ENCODE assay signal across 19 cellular contexts in the genomic region with DNA sequence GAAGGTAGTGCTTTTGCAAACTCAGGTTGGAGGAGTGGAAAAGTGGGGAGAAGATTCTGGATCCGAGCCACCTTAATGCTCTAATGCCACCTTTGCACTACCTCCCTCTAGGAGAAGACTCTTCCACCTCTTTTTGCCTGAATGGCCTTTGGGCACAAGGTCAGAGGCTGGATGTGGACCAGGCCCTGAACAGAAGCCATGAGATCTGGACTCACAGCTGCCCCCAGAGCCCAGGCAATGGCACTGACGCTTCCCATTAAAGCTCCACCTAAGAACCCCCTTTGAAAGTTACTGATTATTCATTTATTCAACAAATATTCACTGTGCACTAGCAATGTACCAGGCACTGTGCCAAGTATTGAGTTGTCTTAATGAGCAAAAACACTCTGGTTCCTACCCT. TPM values are rescaled to one million over a fixed set of nuclear protein-coding genes. Genes with fewer than 3 reads are reported as not detected.
DNase-seq lines count a peak whose midpoint lies in the region; ATAC-seq, FAIRE-seq and TF ChIP-seq lines count a peak whose summit lies in the region.
"Had no signal": no experiment of that assay in that cellular context is flagged by ENCODE, and none has a peak within 500 bp of the region (broad histone marks: within the 10 kb centered on the region; RNA-seq: fewer than 3 reads in every experiment).

No MANE protein-coding gene starts in this region.

- H3K9ac ChIP-seq in astrocyte (ENCODE audit: low read length) = no peak overlapping the region

- FAIRE-seq in GM12892 (lab: Jason Lieb, UNC) = peak; percentile 70
- no peak for FAIRE-seq in astrocyte (lab: Jason Lieb, UNC)

- H3K27ac Mint-ChIP-seq in astrocyte (ENCODE audit: unreplicated experiment) (no peak overlapping the region), nephron (peak overlapping the region in 2 of 3 experiments; percentile 43 to 65)
- H3K27ac Mint-ChIP-seq: activated B cell treated with CpG ODN at 0.5 μM for 24 hours; activated CD8-positive, alpha-beta memory T cell treated with anti-CD3 and anti-CD28 coated beads, Interleukin-2, amount 10 ng/mL, durations not matched to agents 7 days and 5 days had no signal

- TF ChIP-seq CTCF in astrocyte (IDR thresholded peaks at IDR 0.05; ENCODE audit: insufficient read depth, low read depth, low read length) (no peak), nephron (IDR thresholded peaks at IDR 0.05; ENCODE audit: unreplicated experiment in 3 of 3) (no peak)

- no peaks in the 10 kb centered on the region for H3K27me3 ChIP-seq in astrocyte (ENCODE audit: insufficient read depth, low read length)
- H3K27me3 ChIP-seq: heart right ventricle, sigmoid colon had no signal

- no peak overlapping the region for H3K4me3 ChIP-seq in astrocyte (ENCODE audit: insufficient read depth, low read depth, low read length)
- H3K4me3 ChIP-seq: heart right ventricle, sigmoid colon had no signal

- H3K9me3 ChIP-seq in astrocyte (ENCODE audit: insufficient read depth, low read depth, low read length) = no peaks in the 10 kb centered on the region
- H3K9me3 ChIP-seq: heart right ventricle, sigmoid colon had no signal

- H3K36me3 ChIP-seq in astrocyte (ENCODE audit: insufficient read depth, low read length) = no peaks in the 10 kb centered on the region
- H3K36me3 ChIP-seq: heart right ventricle, sigmoid colon had no signal

- DNase-seq in GM12892 (ENCODE audit: insufficient read length) = no peak
- no peak for DNase-seq in astrocyte (ENCODE audit: low read depth)
- DNase-seq in effector CD4-positive, alpha-beta T cell = no peak
- no peak for DNase-seq in activated CD8-positive, alpha-beta memory T cell treated with anti-CD3 and anti-CD28 coated beads, Interleukin-2, amount 50 U/mL, for 48 hours
- DNase-seq: activated B cell treated with CpG ODN at 0.5 μM for 24 hours; aorta; occipital lobe; sigmoid colon; stimulated activated CD4-positive, alpha-beta T cell treated with anti-CD3 and anti-CD28 coated beads, Interleukin-2, amount 100 ng/mL, for 24 hours had no signal

- H3K4me1 Mint-ChIP-seq in astrocyte (ENCODE audit: low read depth, unreplicated experiment) = no peaks in the 10 kb centered on the region
- no peaks in the 10 kb centered on the region for H3K4me1 Mint-ChIP-seq in nephron
- H3K4me1 Mint-ChIP-seq: activated B cell treated with CpG ODN at 0.5 μM for 24 hours; activated CD8-positive, alpha-beta memory T cell treated with anti-CD3 and anti-CD28 coated beads, Interleukin-2, amount 10 ng/mL, durations not matched to agents 7 days and 5 days had no signal

- no peak for ATAC-seq in HG02840 (IDR thresholded peaks at IDR 0.05; ENCODE audit: low FRiP score, unreplicated experiment)

- TF ChIP-seq POLR2A in GM12892 (IDR thresholded peaks at IDR 0.05; ENCODE audit: low read depth, low read length) = no peak

- H3K4me1 ChIP-seq in astrocyte (ENCODE audit: insufficient read depth, low read length) = no peaks in the 10 kb centered on the region

- H3K9me3 Mint-ChIP-seq in astrocyte (ENCODE audit: unreplicated experiment) = no peaks in the 10 kb centered on the region
- no peaks in the 10 kb centered on the region for H3K9me3 Mint-ChIP-seq in nephron
- H3K9me3 Mint-ChIP-seq: activated B cell treated with CpG ODN at 0.5 μM for 24 hours, T-cell had no signal

- H4K20me1 ChIP-seq in astrocyte (ENCODE audit: insufficient read depth, low read length) = no peaks in the 10 kb centered on the region

- H3K27me3 Mint-ChIP-seq in astrocyte (ENCODE audit: low read depth, unreplicated experiment) (peaks cover 7% of the 10 kb centered on the region), nephron (ENCODE audit: low read depth) (peaks cover 4% of the 10 kb centered on the region)
- H3K27me3 Mint-ChIP-seq: activated B cell treated with CpG ODN at 0.5 μM for 24 hours; activated CD8-positive, alpha-beta memory T cell treated with anti-CD3 and anti-CD28 coated beads, Interleukin-2, amount 10 ng/mL, durations not matched to agents 7 days and 5 days had no signal

- H3K27ac ChIP-seq in astrocyte (ENCODE audit: low read depth, low read length) = no peak overlapping the region
- H3K27ac ChIP-seq: heart right ventricle, sigmoid colon had no signal

- H3K4me2 ChIP-seq in astrocyte (ENCODE audit: low read length) = no peak overlapping the region

- H3K36me3 Mint-ChIP-seq in astrocyte (ENCODE audit: low read depth, unreplicated experiment) (no peaks in the 10 kb centered on the region), nephron (ENCODE audit: low read depth) (no peaks in the 10 kb centered on the region)
- H3K36me3 Mint-ChIP-seq: activated CD8-positive, alpha-beta memory T cell treated with anti-CD3 and anti-CD28 coated beads, Interleukin-2, amount 10 ng/mL, durations not matched to agents 7 days and 5 days; T-cell had no signal

- H3K4me3 Mint-ChIP-seq in astrocyte (ENCODE audit: unreplicated experiment) = peak overlapping the region; percentile 34
- no peak overlapping the region for H3K4me3 Mint-ChIP-seq in nephron
- H3K4me3 Mint-ChIP-seq: activated B cell treated with CpG ODN at 0.5 μM for 24 hours; activated CD8-positive, alpha-beta memory T cell treated with anti-CD3 and anti-CD28 coated beads, Interleukin-2, amount 10 ng/mL, durations not matched to agents 7 days and 5 days; T-cell had no signal

- H2AFZ ChIP-seq in astrocyte (ENCODE audit: low read depth, low read length) = no peak overlapping the region

- no peaks in the 10 kb centered on the region for H3K79me2 ChIP-seq in astrocyte (ENCODE audit: insufficient read depth, low read length)

RNA-seq across cellular contexts. Expression of a gene that starts 3.2 kb away (rescaled TPM):
- not detected for polyA plus RNA-seq in GM12892 (2012; ENCODE audit: missing spikeins)
- total RNA-seq in astrocyte = 0.79 and 1.4 TPM in 2 replicates
- total RNA-seq: activated B cell treated with CpG ODN at 0.5 μM for 24 hours; activated CD8-positive, alpha-beta memory T cell treated with anti-CD3 and anti-CD28 coated beads, Interleukin-2, amount 10 ng/mL, durations not matched to agents 7 days and 5 days; mononuclear cell; occipital lobe; RPMI7951; sigmoid colon; T-cell had no signal

RNA-seq across cellular contexts. Expression of a gene that starts 5.5 kb away (rescaled TPM):
- polyA plus RNA-seq in GM12892 (2012; ENCODE audit: missing spikeins) = 44.0 TPM
- 47.2 and 49.8 TPM in 2 replicates for total RNA-seq in astrocyte

RNA-seq across cellular contexts. Expression of a gene that starts 17.6 kb away (rescaled TPM):
- 2.9 TPM for polyA plus RNA-seq in GM12892 (2012; ENCODE audit: missing spikeins)
- 0.65 and 0.89 TPM in 2 replicates for total RNA-seq in astrocyte
- total RNA-seq: activated B cell treated with CpG ODN at 0.5 μM for 24 hours, dermis blood vessel endothelial cell, kidney epithelial cell, LHCN-M2, mononuclear cell, RPMI7951 had no signal

RNA-seq across cellular contexts. Expression of a gene that starts 18.4 kb away (rescaled TPM):
- 18.4 TPM for polyA plus RNA-seq in GM12892 (2012; ENCODE audit: missing spikeins)
- 54.3 and 60.2 TPM in 2 replicates for total RNA-seq in astrocyte

RNA-seq across cellular contexts. Expression of a gene that starts 43.2 kb away (rescaled TPM):
- polyA plus RNA-seq in GM12892 (2012; ENCODE audit: missing spikeins) = 0.66 TPM
- 1.7 and 4.0 TPM in 2 replicates for total RNA-seq in astrocyte
- total RNA-seq: RPMI7951 had no signal
